ENCODE assay signal across 9 cellular contexts in genomic region chr11:67264886-67265632, GRCh38. TPM values are rescaled to one million over a fixed set of nuclear protein-coding genes. Genes with fewer than 3 reads are reported as not detected.
DNase-seq lines count a peak whose midpoint lies in the region; ATAC-seq and TF ChIP-seq lines count a peak whose summit lies in the region.
"Had no signal": no experiment of that assay in that cellular context is flagged by ENCODE, and none has a peak within 500 bp of the region (broad histone marks: within the 10 kb centered on the region; RNA-seq: fewer than 3 reads in every experiment).

No MANE protein-coding gene starts in this region.

- H3K27me3 ChIP-seq in DOHH2 (ENCODE audit: control insufficient read depth, low read length) = no peaks in the 10 kb centered on the region
- no peaks in the 10 kb centered on the region for H3K27me3 ChIP-seq in endodermal cell (ENCODE audit: control insufficient read depth, insufficient read depth, low read length, poor library complexity, severe bottlenecking)
- H3K27me3 ChIP-seq in prostate gland (replicated peaks; ENCODE audit: insufficient read depth) = no peaks in the 10 kb centered on the region
- H3K27me3 ChIP-seq in PC-3 (ENCODE audit: low read length) = no peaks in the 10 kb centered on the region
- H3K27me3 ChIP-seq: thyroid gland had no signal

- TF ChIP-seq CTCF in DOHH2 (IDR thresholded peaks at IDR 0.05; ENCODE audit: low read depth, low read length, poor library complexity, severe bottlenecking) (no peak), VCaP (conservative IDR thresholded peaks at IDR 0.05) (no peak), endodermal cell (conservative IDR thresholded peaks at IDR 0.05) (no peak), prostate gland (IDR thresholded peaks at IDR 0.05) (no peak), PC-3 (conservative IDR thresholded peaks at IDR 0.05; ENCODE audit: low read depth, low read length) (no peak)

- no peak overlapping the region for H2AFZ ChIP-seq in PC-3 (ENCODE audit: low read length)

- no peak overlapping the region for H3K27ac Mint-ChIP-seq in endodermal cell

- peak overlapping the region; percentile 59; the same call in 1 of the 2 replicates for H3K4me2 ChIP-seq in DOHH2 (ENCODE audit: low read length)
- no peak overlapping the region for H3K4me2 ChIP-seq in PC-3 (ENCODE audit: low read length)

- H3K9me3 Mint-ChIP-seq in endodermal cell = no peaks in the 10 kb centered on the region

- H3K9me3 ChIP-seq in DOHH2 (ENCODE audit: control insufficient read depth, insufficient read depth, low read length) (no peaks in the 10 kb centered on the region), endodermal cell (ENCODE audit: control insufficient read depth, low read length) (no peaks in the 10 kb centered on the region), prostate gland (no peaks in the 10 kb centered on the region), PC-3 (ENCODE audit: low read length) (no peaks in the 10 kb centered on the region)
- H3K9me3 ChIP-seq: thyroid gland had no signal

- H3K9ac ChIP-seq in endodermal cell (ENCODE audit: extremely low read depth, low read length, poor library complexity, severe bottlenecking) = no peak overlapping the region
- no peak overlapping the region for H3K9ac ChIP-seq in PC-3 (ENCODE audit: low read length)

- peaks cover 29% of the 10 kb centered on the region for H3F3A ChIP-seq in DOHH2 (ENCODE audit: control insufficient read depth, insufficient read depth)
- peaks cover 4% of the 10 kb centered on the region for H3F3A ChIP-seq in PC-3 (ENCODE audit: low read length, unreplicated experiment)

- H3K4me1 ChIP-seq in DOHH2 (ENCODE audit: control insufficient read depth, low read length) (peaks cover 64% of the 10 kb centered on the region), endodermal cell (ENCODE audit: control insufficient read depth, insufficient read depth, low read length) (peaks cover 17% of the 10 kb centered on the region), prostate gland (replicated peaks) (peaks cover 19% of the 10 kb centered on the region), PC-3 (ENCODE audit: insufficient read depth, low read length) (peaks cover 47% of the 10 kb centered on the region)

- peak overlapping the region; percentile 36 for H3K4me3 Mint-ChIP-seq in endodermal cell

- intact Hi-C loops in prostate gland (cut with DNase I) (loop anchor here (5.0 kb wide), 2 partner anchors 37 to 117 kb away; partner anchors contain the start of gene SSH3), PC-3 (cut with micrococcal nuclease) (loop anchor here (5.0 kb wide), 2 partner anchors 37 to 107 kb away; partner anchors contain the start of genes CLCF1 and SSH3)

- H3K4me1 Mint-ChIP-seq in endodermal cell = peaks cover 27% of the 10 kb centered on the region

- no peaks in the 10 kb centered on the region for H3K9me2 ChIP-seq in DOHH2 (replicated peaks; ENCODE audit: control insufficient read depth, low read length)
- no peaks in the 10 kb centered on the region for H3K9me2 ChIP-seq in PC-3 (replicated peaks; ENCODE audit: low read length)

- DNase-seq in endodermal cell = no peak
- DNase-seq in prostate gland (ENCODE audit: low spot score) = no peak
- no peak for DNase-seq in NK-92 treated with Interleukin-12 subunit alpha and Interleukin-12 subunit beta, amount 100 ng/mL, for 24 hours (lab: John Stamatoyannopoulos, UW)
- DNase-seq in PC-3 = no peak
- no peak for DNase-seq in HuH-7 (ENCODE audit: low spot score)
- DNase-seq: thyroid gland had no signal

- H3K36me3 Mint-ChIP-seq in endodermal cell (ENCODE audit: low read depth) = peaks cover 6% of the 10 kb centered on the region

- 93 to 98% methylated on average over 4 to 6 of the region's 6 CpGs for WGBS in endodermal cell (ENCODE audit: insufficient coverage in 1 of 2, insufficient read length in 1 of 2), 2 experiments
- 94% methylated on average over 6 of the region's 6 CpGs for WGBS in prostate gland

- H3K4me3 ChIP-seq in DOHH2 (ENCODE audit: low read length) (no peak overlapping the region), endodermal cell (ENCODE audit: low read length) (no peak overlapping the region), prostate gland (no peak overlapping the region), PC-3 (ENCODE audit: low read length) (no peak overlapping the region)
- H3K4me3 ChIP-seq: thyroid gland had no signal

- H3K79me2 ChIP-seq in DOHH2 (ENCODE audit: control insufficient read depth, low read length) (peaks cover 43% of the 10 kb centered on the region), PC-3 (ENCODE audit: low read length) (peaks cover 35% of the 10 kb centered on the region)

- H3K27me3 Mint-ChIP-seq in endodermal cell (ENCODE audit: insufficient read depth) = peaks cover 22% of the 10 kb centered on the region

- H3K27ac ChIP-seq in DOHH2 (ENCODE audit: low read depth, low read length) (no peak overlapping the region), VCaP (peak overlapping the region; percentile 100), endodermal cell (ENCODE audit: low read depth, low read length) (no peak overlapping the region), prostate gland (peak overlapping the region; percentile 67 to 76), PC-3 (ENCODE audit: low read length) (no peak overlapping the region)

- no peak for TF ChIP-seq POLR2A in prostate gland (IDR thresholded peaks at IDR 0.05)

- POLR2A ChIA-PET in PC-3 (lab: Charles Lee; ENCODE audit: unreplicated experiment) = no interaction called here

- BruUV-seq in PC-3 (replicated peaks; lab: Mats Ljungman, UMichigan) = no TSS peak

- CTCF ChIA-PET in PC-3 (lab: Charles Lee) = interaction anchor here (1.0 kb wide), 1 partner anchor 52 kb away, joined by 19 read pairs; no protein-coding TSS in a partner anchor

- H3K36me3 ChIP-seq in DOHH2 (ENCODE audit: control insufficient read depth, low read length) (peaks cover 39% of the 10 kb centered on the region), endodermal cell (ENCODE audit: control insufficient read depth, insufficient read depth, low read length) (peaks cover 20% of the 10 kb centered on the region), prostate gland (no peaks in the 10 kb centered on the region), PC-3 (ENCODE audit: low read depth, low read length) (peaks cover 7% of the 10 kb centered on the region; the same call in 1 of the 2 replicates)

- H4K20me1 ChIP-seq in DOHH2 (ENCODE audit: control insufficient read depth, insufficient read depth, low read depth, low read length) (no peaks in the 10 kb centered on the region; the same call in 1 of the 2 replicates), PC-3 (ENCODE audit: low read length) (peaks cover 23% of the 10 kb centered on the region)

- ATAC-seq in HG03159 (IDR thresholded peaks at IDR 0.05; ENCODE audit: unreplicated experiment) (no peak), PC-3 (no peak)

RNA-seq across cellular contexts. Expression of gene GRK2, which starts 1.2 kb away (rescaled TPM):
- 10 to 100 TPM; 58.0 to 61.7 TPM for total RNA-seq in endodermal cell
- polyA plus RNA-seq in endodermal cell (2013, experiment 1 of 2) = 43.5 TPM
- polyA plus RNA-seq in endodermal cell (2013, experiment 2 of 2) = 39.5 TPM
- 100 to 1,000 TPM; 102 to 111 TPM for total RNA-seq in prostate gland
- 103 TPM in 2 replicates for total RNA-seq in PC-3 (2014; rRNA removed)

RNA-seq across cellular contexts. Expression of gene ANKRD13D, which starts 24.0 kb away (rescaled TPM):
- total RNA-seq in endodermal cell = 10 to 100 TPM; 56.6 to 58.6 TPM
- polyA plus RNA-seq in endodermal cell (2013, experiment 1 of 2) = 30.0 TPM
- polyA plus RNA-seq in endodermal cell (2013, experiment 2 of 2) = 27.5 TPM
- total RNA-seq in prostate gland = 10 to 100 TPM; 35.9 to 75.3 TPM
- 58.9 and 63.9 TPM in 2 replicates for total RNA-seq in PC-3 (2014; rRNA removed)

RNA-seq across cellular contexts. Expression of gene SSH3, which starts 38.3 kb away (rescaled TPM):
- total RNA-seq in endodermal cell (10 to 100 TPM; 39.1 to 44.4 TPM), prostate gland (100 to 1,000 TPM in 1 of 2 donors, 10 to 100 TPM in 1; 70.9 to 101 TPM), PC-3 (2014; rRNA removed) (35.1 and 52.4 TPM in 2 replicates)
- polyA plus RNA-seq in endodermal cell (2013, experiment 1 of 2) = 22.0 TPM
- polyA plus RNA-seq in endodermal cell (2013, experiment 2 of 2) = 16.0 TPM

Comparison
In these comparisons a context has a peak if more than half of its experiments do, and no peak if none do; other contexts are left out.
1. H3K27ac ChIP-seq: peak in VCaP (single experiment) and prostate gland (2 of 2); none in DOHH2 (single experiment), endodermal cell (single experiment) and PC-3 (single experiment).